In the genomic region with DNA sequence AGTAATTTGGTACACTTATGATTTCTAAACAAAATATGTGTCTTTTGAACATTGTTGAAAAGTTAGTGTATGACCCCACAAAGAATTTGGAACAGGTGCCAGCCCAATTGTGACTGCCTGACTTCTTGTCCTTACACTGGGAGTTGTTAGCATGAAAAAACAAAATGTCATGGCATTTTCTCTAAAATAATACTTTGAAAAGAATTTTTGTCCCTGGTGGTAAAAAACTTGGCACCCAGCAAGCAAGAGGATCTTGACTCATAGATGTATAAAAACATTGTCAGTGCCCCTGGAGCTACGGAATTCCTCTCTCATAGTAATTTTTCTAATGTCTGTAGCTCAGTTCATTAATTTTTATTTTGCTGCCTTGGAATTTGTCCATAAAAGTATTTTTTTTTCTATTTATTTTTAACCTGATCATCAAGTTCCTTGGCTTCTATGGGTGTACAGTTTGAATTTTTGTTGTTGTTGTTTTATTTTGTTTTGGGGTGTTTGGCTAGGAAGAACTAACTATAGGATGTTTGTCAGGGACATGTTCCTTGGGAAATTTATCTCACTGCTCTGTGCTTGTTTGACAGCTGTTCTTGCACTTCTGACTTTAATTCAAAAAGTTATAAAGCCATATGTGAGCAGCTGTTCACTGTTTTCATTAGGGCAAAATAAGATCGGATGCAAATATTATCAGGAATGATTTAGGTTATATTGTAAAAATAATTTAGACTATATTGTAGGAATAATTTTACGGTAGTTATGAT, we compare ENCODE assay signal across 1 cellular context.
TF ChIP-seq lines count a peak whose summit lies in the region.

No MANE protein-coding gene starts in this region.

TF ChIP-seq in A549, 52 proteins besides CTCF, POLR2A, EP300 and RAD21 (continued from another document):
- TF ChIP-seq, protein P1, sequence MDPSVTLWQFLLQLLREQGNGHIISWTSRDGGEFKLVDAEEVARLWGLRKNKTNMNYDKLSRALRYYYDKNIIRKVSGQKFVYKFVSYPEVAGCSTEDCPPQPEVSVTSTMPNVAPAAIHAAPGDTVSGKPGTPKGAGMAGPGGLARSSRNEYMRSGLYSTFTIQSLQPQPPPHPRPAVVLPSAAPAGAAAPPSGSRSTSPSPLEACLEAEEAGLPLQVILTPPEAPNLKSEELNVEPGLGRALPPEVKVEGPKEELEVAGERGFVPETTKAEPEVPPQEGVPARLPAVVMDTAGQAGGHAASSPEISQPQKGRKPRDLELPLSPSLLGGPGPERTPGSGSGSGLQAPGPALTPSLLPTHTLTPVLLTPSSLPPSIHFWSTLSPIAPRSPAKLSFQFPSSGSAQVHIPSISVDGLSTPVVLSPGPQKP (IDR thresholded peaks at IDR 0.05; ENCODE audit: low read depth, low read length), result no peak
- TF ChIP-seq TP53 (CRISPR knock-in tag; IDR thresholded peaks at IDR 0.05) (no peak), ESRRA (IDR thresholded peaks at IDR 0.05; ENCODE audit: borderline replicate concordance, low read length) (no peak)
- TF ChIP-seq, protein P2, sequence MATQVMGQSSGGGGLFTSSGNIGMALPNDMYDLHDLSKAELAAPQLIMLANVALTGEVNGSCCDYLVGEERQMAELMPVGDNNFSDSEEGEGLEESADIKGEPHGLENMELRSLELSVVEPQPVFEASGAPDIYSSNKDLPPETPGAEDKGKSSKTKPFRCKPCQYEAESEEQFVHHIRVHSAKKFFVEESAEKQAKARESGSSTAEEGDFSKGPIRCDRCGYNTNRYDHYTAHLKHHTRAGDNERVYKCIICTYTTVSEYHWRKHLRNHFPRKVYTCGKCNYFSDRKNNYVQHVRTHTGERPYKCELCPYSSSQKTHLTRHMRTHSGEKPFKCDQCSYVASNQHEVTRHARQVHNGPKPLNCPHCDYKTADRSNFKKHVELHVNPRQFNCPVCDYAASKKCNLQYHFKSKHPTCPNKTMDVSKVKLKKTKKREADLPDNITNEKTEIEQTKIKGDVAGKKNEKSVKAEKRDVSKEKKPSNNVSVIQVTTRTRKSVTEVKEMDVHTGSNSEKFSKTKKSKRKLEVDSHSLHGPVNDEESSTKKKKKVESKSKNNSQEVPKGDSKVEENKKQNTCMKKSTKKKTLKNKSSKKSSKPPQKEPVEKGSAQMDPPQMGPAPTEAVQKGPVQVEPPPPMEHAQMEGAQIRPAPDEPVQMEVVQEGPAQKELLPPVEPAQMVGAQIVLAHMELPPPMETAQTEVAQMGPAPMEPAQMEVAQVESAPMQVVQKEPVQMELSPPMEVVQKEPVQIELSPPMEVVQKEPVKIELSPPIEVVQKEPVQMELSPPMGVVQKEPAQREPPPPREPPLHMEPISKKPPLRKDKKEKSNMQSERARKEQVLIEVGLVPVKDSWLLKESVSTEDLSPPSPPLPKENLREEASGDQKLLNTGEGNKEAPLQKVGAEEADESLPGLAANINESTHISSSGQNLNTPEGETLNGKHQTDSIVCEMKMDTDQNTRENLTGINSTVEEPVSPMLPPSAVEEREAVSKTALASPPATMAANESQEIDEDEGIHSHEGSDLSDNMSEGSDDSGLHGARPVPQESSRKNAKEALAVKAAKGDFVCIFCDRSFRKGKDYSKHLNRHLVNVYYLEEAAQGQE (IDR thresholded peaks at IDR 0.05), result no peak
TF ChIP-seq in A549: peak in this region for 0.
